ENCODE assay signal across 8 cellular contexts in the genomic region with DNA sequence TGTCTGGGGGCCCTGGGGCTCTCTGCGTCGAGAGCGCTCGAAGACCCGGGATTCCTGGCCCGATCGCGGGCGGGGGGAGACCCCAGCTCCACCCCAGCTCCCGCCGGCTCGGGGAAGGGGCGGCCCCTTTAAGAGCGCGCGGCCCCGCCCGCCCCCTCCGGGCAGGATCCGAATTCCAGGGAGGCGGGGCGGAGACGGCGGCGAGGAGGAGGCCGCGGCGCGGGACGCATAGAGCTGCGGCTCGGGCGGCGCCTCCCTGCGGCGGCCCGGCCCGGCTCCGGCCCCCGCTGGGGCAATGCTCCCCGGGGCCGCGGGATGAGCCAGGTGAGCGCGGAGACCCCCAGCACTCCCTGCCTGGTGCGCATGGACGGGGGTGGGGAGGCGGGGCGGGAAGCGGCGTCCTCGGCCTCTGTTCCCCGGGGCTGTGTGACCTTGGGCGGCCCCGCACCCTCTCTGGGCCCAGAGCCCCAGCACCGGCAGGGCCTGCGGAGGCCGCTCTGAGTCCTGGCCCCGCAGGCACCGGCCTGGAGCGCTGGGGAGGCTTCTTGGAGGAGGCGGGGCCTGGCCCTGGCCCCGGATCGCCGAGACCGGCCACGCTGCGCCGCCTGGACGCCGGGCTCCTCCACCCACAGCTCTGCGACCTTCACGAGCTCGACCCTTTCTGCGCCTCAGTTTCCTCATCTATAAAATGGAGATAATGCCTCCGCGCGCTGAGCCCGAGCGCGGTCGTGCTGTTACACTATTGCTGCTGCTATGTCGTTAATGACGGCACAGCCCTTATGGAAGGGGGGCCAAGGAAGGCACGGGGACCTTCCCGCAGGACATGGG.
DNase-seq lines count a peak whose midpoint lies in the region; ATAC-seq and TF ChIP-seq lines count a peak whose summit lies in the region.

No MANE protein-coding gene starts in this region.

- no peaks in the 10 kb centered on the region for H3K36me3 Mint-ChIP-seq in activated naive CD8-positive, alpha-beta T cell

- H3K27me3 Mint-ChIP-seq in activated naive CD8-positive, alpha-beta T cell = peaks cover 3% of the 10 kb centered on the region

- H3K36me3 ChIP-seq in neuron (ENCODE audit: insufficient read depth, low read length) = no peaks in the 10 kb centered on the region

- no peak for ATAC-seq in GM21528 (IDR thresholded peaks at IDR 0.05; ENCODE audit: low FRiP score, unreplicated experiment)

- intact Hi-C loops in head of caudate nucleus (cut with DNase I) = loop anchor here (5.0 kb wide), 1 partner anchor 40 kb away; a partner anchor contains a TSS

- H3K9me3 Mint-ChIP-seq in activated naive CD8-positive, alpha-beta T cell (ENCODE audit: low read depth) = no peaks in the 10 kb centered on the region

- H3K4me3 ChIP-seq in neuron (ENCODE audit: low read length) = peak overlapping the region; percentile 66

- H2AFZ ChIP-seq in neuron (ENCODE audit: low read depth, low read length) = peak overlapping the region; percentile 99

- peak overlapping the region; percentile 84 for H3K4me3 Mint-ChIP-seq in activated naive CD8-positive, alpha-beta T cell

- peaks cover 32% of the 10 kb centered on the region for H3K4me1 ChIP-seq in neuron (ENCODE audit: insufficient read depth, low read length)

- DNase-seq in AML-193 (lab: John Stamatoyannopoulos, UW) (peak; percentile 25 to 43), GM20000 (ENCODE audit: low spot score) (peak; percentile 62), NCI-H69 (lab: John Stamatoyannopoulos, UW) (peak; percentile 95), head of caudate nucleus (peak in 41 of 42 donors; percentile 51 to 92 (median 82)), activated gamma-delta T cell (lab: John Stamatoyannopoulos, UW) (no peak)

- H3K27ac Mint-ChIP-seq in activated naive CD8-positive, alpha-beta T cell = no peak overlapping the region

- no peaks in the 10 kb centered on the region for H3K9me3 ChIP-seq in neuron (ENCODE audit: low read length)

- peaks cover 21% of the 10 kb centered on the region for H3K4me1 Mint-ChIP-seq in activated naive CD8-positive, alpha-beta T cell (ENCODE audit: low read depth)

- H3K27me3 ChIP-seq in neuron (ENCODE audit: insufficient read depth, low read length) = no peaks in the 10 kb centered on the region

- TF ChIP-seq CTCF in GM20000 (IDR thresholded peaks at IDR 0.05; ENCODE audit: extremely low read depth, missing control alignments) = no peak
